ENCODE assay signal across 15 cellular contexts in genomic region chr7:67937717-67938191, GRCh38.
DNase-seq lines count a peak whose midpoint lies in the region; ATAC-seq and TF ChIP-seq lines count a peak whose summit lies in the region.
"Had no signal": no experiment of that assay in that cellular context is flagged by ENCODE, and none has a peak within 500 bp of the region (broad histone marks: within the 10 kb centered on the region; RNA-seq: fewer than 3 reads in every experiment).

No MANE protein-coding gene starts in this region.

- CTCF ChIA-PET in Panc1 (lab: Charles Lee), result no interaction called here
- CTCF ChIA-PET in activated CD4-positive, alpha-beta T cell treated with anti-CD3 and anti-CD28 coated beads for 36 hours (lab: Charles Lee), result no interaction called here
- CTCF ChIA-PET in OCI-LY7 (lab: Charles Lee; ENCODE audit: unreplicated experiment), result no interaction called here

- no peaks in the 10 kb centered on the region for H3K27me3 Mint-ChIP-seq in activated CD4-positive, alpha-beta T cell treated with anti-CD3 and anti-CD28 coated beads for 36 hours
- H3K27me3 Mint-ChIP-seq: activated naive CD8-positive, alpha-beta T cell treated with anti-CD3 and anti-CD28 coated beads, Interleukin-2, amount 10 ng/mL, durations not matched to agents 7 days and 5 days had no signal

- H4K20me1 ChIP-seq in osteoblast (ENCODE audit: insufficient read depth, low read length) (no peaks in the 10 kb centered on the region), OCI-LY7 (ENCODE audit: insufficient read depth, low read length) (no peaks in the 10 kb centered on the region)

- H2AFZ ChIP-seq in osteoblast (ENCODE audit: low read length), result peak overlapping the region; percentile 15
- H2AFZ ChIP-seq in OCI-LY7 (ENCODE audit: low read length), result no peak overlapping the region
- H2AFZ ChIP-seq: GM23338 had no signal

- H3K4me3 ChIP-seq in Panc1 (ENCODE audit: low read depth in 2 of 2, low read length in 2 of 2), result no peak overlapping the region
- H3K4me3 ChIP-seq in fibroblast of mammary gland (ENCODE audit: control insufficient read depth, low read depth, low read length), result no peak overlapping the region
- H3K4me3 ChIP-seq in osteoblast (ENCODE audit: insufficient read depth, low read length), result no peak overlapping the region
- no peak overlapping the region for H3K4me3 ChIP-seq in OCI-LY7 (ENCODE audit: low read depth, low read length, poor library complexity, severe bottlenecking)
- H3K4me3 ChIP-seq: GM23338, SJCRH30 had no signal

- H3K4me1 Mint-ChIP-seq in activated CD4-positive, alpha-beta T cell treated with anti-CD3 and anti-CD28 coated beads for 36 hours, result no peaks in the 10 kb centered on the region
- H3K4me1 Mint-ChIP-seq: activated naive CD8-positive, alpha-beta T cell treated with anti-CD3 and anti-CD28 coated beads, Interleukin-2, amount 10 ng/mL, durations not matched to agents 7 days and 5 days; GM23338 had no signal

- TF ChIP-seq CTCF in AG09319 (IDR thresholded peaks at IDR 0.05; ENCODE audit: low read depth, low read length) (no peak), Panc1 (IDR thresholded peaks at IDR 0.05) (no peak), fibroblast of mammary gland (conservative IDR thresholded peaks at IDR 0.05; ENCODE audit: control insufficient read depth, insufficient read depth, low read depth, low read length) (no peak), osteoblast (IDR thresholded peaks at IDR 0.05; ENCODE audit: extremely low read depth, low read depth, low read length) (no peak), OCI-LY7 (conservative IDR thresholded peaks at IDR 0.05; ENCODE audit: low read length) (no peak)

- H3K9me3 ChIP-seq in Panc1 (ENCODE audit: control insufficient read depth, insufficient read depth, low read depth, low read length) (no peaks in the 10 kb centered on the region), osteoblast (ENCODE audit: low read depth, low read length) (no peaks in the 10 kb centered on the region), OCI-LY7 (ENCODE audit: low read length) (no peaks in the 10 kb centered on the region)
- H3K9me3 ChIP-seq: SJCRH30 had no signal

- H3K79me2 ChIP-seq in osteoblast (ENCODE audit: insufficient read depth, low read length) (no peaks in the 10 kb centered on the region), OCI-LY7 (ENCODE audit: insufficient read depth, low read depth, low read length) (no peaks in the 10 kb centered on the region)

- in situ Hi-C loops in Panc1 (cut with HindIII; ENCODE audit: low pct_unique_long_range_greater_than_20kb, low sequenced_read_pairs), result no loop called here

- H3K27me3 ChIP-seq in Panc1 (ENCODE audit: control insufficient read depth, insufficient read depth, low read length), result no peaks in the 10 kb centered on the region
- no peaks in the 10 kb centered on the region for H3K27me3 ChIP-seq in osteoblast (ENCODE audit: insufficient read depth, low read length)

- POLR2A ChIA-PET in Panc1 (lab: Charles Lee) (no interaction called here), OCI-LY7 (lab: Charles Lee) (no interaction called here)
- POLR2A ChIA-PET in activated CD4-positive, alpha-beta T cell treated with anti-CD3 and anti-CD28 coated beads for 36 hours (lab: Charles Lee), result no interaction called here

- H3K9me2 ChIP-seq in OCI-LY7 (ENCODE audit: insufficient read depth, low read length), result no peaks in the 10 kb centered on the region

- H3K27ac Mint-ChIP-seq in activated CD4-positive, alpha-beta T cell treated with anti-CD3 and anti-CD28 coated beads for 36 hours, result no peak overlapping the region
- H3K27ac Mint-ChIP-seq: activated naive CD8-positive, alpha-beta T cell treated with anti-CD3 and anti-CD28 coated beads, Interleukin-2, amount 10 ng/mL, durations not matched to agents 7 days and 5 days; GM23338; nephron progenitor cell had no signal

- no TSS peak for BruUV-seq in Panc1 (replicated peaks; lab: Mats Ljungman, UMichigan)
- no TSS peak for BruUV-seq in OCI-LY7 (replicated peaks; lab: Mats Ljungman, UMichigan)

- H3K27ac ChIP-seq in Panc1 (ENCODE audit: low read length) (no peak overlapping the region), osteoblast (ENCODE audit: low read depth, low read length) (peak overlapping the region; percentile 24), OCI-LY7 (ENCODE audit: low read depth, low read length, poor library complexity, severe bottlenecking) (no peak overlapping the region)
- H3K27ac ChIP-seq: SJCRH30 had no signal

- H3K4me3 Mint-ChIP-seq in activated CD4-positive, alpha-beta T cell treated with anti-CD3 and anti-CD28 coated beads for 36 hours, result no peak overlapping the region
- H3K4me3 Mint-ChIP-seq: activated naive CD8-positive, alpha-beta T cell treated with anti-CD3 and anti-CD28 coated beads, Interleukin-2, amount 10 ng/mL, durations not matched to agents 7 days and 5 days; GM23338; nephron progenitor cell had no signal

- H3K9me3 Mint-ChIP-seq in activated CD4-positive, alpha-beta T cell treated with anti-CD3 and anti-CD28 coated beads for 36 hours (ENCODE audit: low read depth), result peaks cover 2% of the 10 kb centered on the region

- DNase-seq in AG09319 (ENCODE audit: extremely low read depth, low read depth) (peak; percentile 32), Panc1 (ENCODE audit: low read depth, low spot score) (peak; percentile 38), fibroblast of mammary gland (ENCODE audit: low read depth) (peak; percentile 81), osteoblast (ENCODE audit: insufficient read length, low spot score, missing footprints) (peak; percentile 38), OCI-LY7 (ENCODE audit: low spot score) (no peak), T-helper 9 cell (no peak), NCI-H2227 (lab: John Stamatoyannopoulos, UW; ENCODE audit: unreplicated experiment) (no peak)
- DNase-seq in activated CD4-positive, alpha-beta T cell treated with anti-CD3 and anti-CD28 coated beads for 36 hours, result no peak
- DNase-seq: activated CD4-positive, alpha-beta T cell treated with anti-CD3 and anti-CD28 coated beads, Interleukin-2, amount 50 U/mL, for 4 hours; activated naive CD8-positive, alpha-beta T cell treated with anti-CD3 and anti-CD28 coated beads, Interleukin-2, amount 10 ng/mL, durations not matched to agents 7 days and 5 days; COR-L47; NCI-H1105; nephron progenitor cell; SJCRH30 had no signal

- peak; percentile 89 for ATAC-seq in Panc1
- ATAC-seq in activated CD4-positive, alpha-beta T cell treated with anti-CD3 and anti-CD28 coated beads for 36 hours, result no peak
- ATAC-seq: GM23338 had no signal

- H3K36me3 ChIP-seq in Panc1 (ENCODE audit: control insufficient read depth, insufficient read depth, low read length) (no peaks in the 10 kb centered on the region), osteoblast (ENCODE audit: insufficient read depth, low read length) (no peaks in the 10 kb centered on the region), OCI-LY7 (ENCODE audit: insufficient read depth, low read length) (no peaks in the 10 kb centered on the region)
- H3K36me3 ChIP-seq: SJCRH30 had no signal

- H3K4me2 ChIP-seq in osteoblast (ENCODE audit: insufficient read depth, low read length), result peak overlapping the region; percentile 27
- no peak overlapping the region for H3K4me2 ChIP-seq in OCI-LY7 (ENCODE audit: low read length)
- H3K4me2 ChIP-seq: GM23338 had no signal

- intact Hi-C loops in Panc1 (cut with micrococcal nuclease; ENCODE audit: unreplicated experiment) (no loop called here), OCI-LY7 (cut with micrococcal nuclease; ENCODE audit: unreplicated experiment) (no loop called here)
- intact Hi-C loops in activated CD4-positive, alpha-beta T cell treated with anti-CD3 and anti-CD28 coated beads for 36 hours (cut with DNase I, micrococcal nuclease), result no loop called here

- H3K4me1 ChIP-seq in Panc1 (ENCODE audit: control insufficient read depth, insufficient read depth, low read length) (peaks cover 3% of the 10 kb centered on the region; the same call in 1 of the 2 replicates), osteoblast (ENCODE audit: insufficient read depth, low read length) (no peaks in the 10 kb centered on the region), OCI-LY7 (ENCODE audit: insufficient read depth, low read length, poor library complexity, severe bottlenecking) (no peaks in the 10 kb centered on the region)
- H3K4me1 ChIP-seq: SJCRH30 had no signal

- H3K36me3 Mint-ChIP-seq in activated CD4-positive, alpha-beta T cell treated with anti-CD3 and anti-CD28 coated beads for 36 hours (ENCODE audit: low read depth), result no peaks in the 10 kb centered on the region
- H3K36me3 Mint-ChIP-seq: activated naive CD8-positive, alpha-beta T cell treated with anti-CD3 and anti-CD28 coated beads, Interleukin-2, amount 10 ng/mL, durations not matched to agents 7 days and 5 days had no signal

Comparison
In these comparisons a context has a peak if more than half of its experiments do, and no peak if none do; other contexts are left out.
1. DNase-seq: peak in AG09319 (single experiment), Panc1 (single experiment), fibroblast of mammary gland (single experiment) and osteoblast (single experiment); none in activated CD4-positive, alpha-beta T cell treated with anti-CD3 and anti-CD28 coated beads for 36 hours (single experiment), OCI-LY7 (single experiment), T-helper 9 cell (single experiment) and NCI-H2227 (single experiment).